Comparison of ENCODE assay signal across 20 cellular contexts in genomic region chr22:45127866-45128265, GRCh38. TPM values are rescaled to one million over a fixed set of nuclear protein-coding genes. Genes with fewer than 3 reads are reported as not detected.
DNase-seq lines count a peak whose midpoint lies in the region; ATAC-seq and TF ChIP-seq lines count a peak whose summit lies in the region.
"Had no signal": no experiment of that assay in that cellular context is flagged by ENCODE, and none has a peak within 500 bp of the region (broad histone marks: within the 10 kb centered on the region; RNA-seq: fewer than 3 reads in every experiment).

No MANE protein-coding gene starts in this region.

- no peak overlapping the region for H2AFZ ChIP-seq in fibroblast of lung (ENCODE audit: low read length)

- peaks cover 15% of the 10 kb centered on the region for H3K36me3 Mint-ChIP-seq in activated naive CD8-positive, alpha-beta T cell treated with anti-CD3 and anti-CD28 coated beads, Interleukin-2, amount 50 U/mL, for 24 hours (ENCODE audit: low read depth)
- H3K36me3 Mint-ChIP-seq: naive B cell had no signal

- DNase-seq in GM03348 (ENCODE audit: low spot score), result peak; percentile 54
- DNase-seq in RKO (ENCODE audit: low spot score), result peak; percentile 5
- DNase-seq in fibroblast of lung (ENCODE audit: low read depth in 2 of 2), result peak in 1 of 2 donors; percentile 70
- peak; percentile 42 for DNase-seq in renal cortical epithelial cell (ENCODE audit: low read depth)
- no peak for DNase-seq in activated naive CD8-positive, alpha-beta T cell treated with anti-CD3 and anti-CD28 coated beads, Interleukin-2, amount 50 U/mL, for 24 hours
- DNase-seq in NOMO-1 treated with dmso at 0.1 percent for 144 hours (lab: John Stamatoyannopoulos, UW; ENCODE audit: unreplicated experiment), result no peak
- no peak for DNase-seq in midbrain (lab: John Stamatoyannopoulos, UW)
- DNase-seq: activated CD4-positive, alpha-beta T cell treated with anti-CD3 and anti-CD28 coated beads, Interleukin-2, amount 10 ng/mL, durations not matched to agents 24 days and 14 days; activated T-cell treated with anti-CD3 and anti-CD28 coated beads, Interleukin-2, amount 50 U/mL, for 1 hour; colonic mucosa; COR-L47; erythroblast; hypothalamus; left ventricle myocardium inferior; naive B cell; NCI-H187; NCI-H524 treated with DMSO at 0.1 percent for 48 hours; psoas muscle; stimulated activated CD4-positive, alpha-beta T cell treated with anti-CD3 and anti-CD28 coated beads, Interleukin-15, amount 100 ng/mL, for 24 hours; substantia nigra had no signal

- no peak overlapping the region for H3K4me2 ChIP-seq in fibroblast of lung (ENCODE audit: extremely low read depth, insufficient read depth, low read length)

- no peaks in the 10 kb centered on the region for H4K20me1 ChIP-seq in fibroblast of lung (ENCODE audit: control insufficient read depth, extremely low read depth, insufficient read depth, low read length)

- peak overlapping the region; percentile 1 for H3K27ac ChIP-seq in fibroblast of lung (ENCODE audit: insufficient read depth, low read length)
- H3K27ac ChIP-seq: colonic mucosa, left ventricle myocardium inferior, psoas muscle had no signal

- H3K4me1 ChIP-seq in fibroblast of lung (ENCODE audit: control insufficient read depth, extremely low read depth, insufficient read depth, low read length), result peaks cover 4% of the 10 kb centered on the region
- H3K4me1 ChIP-seq: colonic mucosa, left ventricle myocardium inferior, psoas muscle had no signal

- no peak overlapping the region for H3K27ac Mint-ChIP-seq in activated naive CD8-positive, alpha-beta T cell treated with anti-CD3 and anti-CD28 coated beads, Interleukin-2, amount 50 U/mL, for 24 hours
- H3K27ac Mint-ChIP-seq: activated CD4-positive, alpha-beta T cell treated with anti-CD3 and anti-CD28 coated beads, Interleukin-2, amount 10 ng/mL, durations not matched to agents 24 days and 14 days had no signal

- H3K9me3 Mint-ChIP-seq in activated naive CD8-positive, alpha-beta T cell treated with anti-CD3 and anti-CD28 coated beads, Interleukin-2, amount 50 U/mL, for 24 hours, result no peaks in the 10 kb centered on the region
- H3K9me3 Mint-ChIP-seq: activated CD4-positive, alpha-beta T cell treated with anti-CD3 and anti-CD28 coated beads, Interleukin-2, amount 10 ng/mL, durations not matched to agents 24 days and 14 days; naive B cell had no signal

- no peak overlapping the region for H3K4me3 Mint-ChIP-seq in activated naive CD8-positive, alpha-beta T cell treated with anti-CD3 and anti-CD28 coated beads, Interleukin-2, amount 50 U/mL, for 24 hours
- H3K4me3 Mint-ChIP-seq: activated CD4-positive, alpha-beta T cell treated with anti-CD3 and anti-CD28 coated beads, Interleukin-2, amount 10 ng/mL, durations not matched to agents 24 days and 14 days; naive B cell had no signal

- H3K9me3 ChIP-seq in fibroblast of lung (ENCODE audit: control insufficient read depth, insufficient read depth, low read depth, low read length), result no peaks in the 10 kb centered on the region
- H3K9me3 ChIP-seq: colonic mucosa, left ventricle myocardium inferior, psoas muscle had no signal

- no peak for TF ChIP-seq CTCF in fibroblast of lung (conservative IDR thresholded peaks at IDR 0.05 in 1 of 2, IDR thresholded peaks at IDR 0.05 in 1 of 2; ENCODE audit: low read depth in 1 of 2, low read length in 2 of 2)

- H3K27me3 ChIP-seq in fibroblast of lung (ENCODE audit: control insufficient read depth, insufficient read depth, low read length), result no peaks in the 10 kb centered on the region
- H3K27me3 ChIP-seq: colonic mucosa had no signal

- no peak overlapping the region for H3K4me3 ChIP-seq in fibroblast of lung (replicated peaks in 1 of 4; ENCODE audit: control extremely low read depth in 1 of 4, insufficient read depth in 1 of 4, low read depth in 3 of 4, low read length in 4 of 4)
- H3K4me3 ChIP-seq: colonic mucosa, left ventricle myocardium inferior, psoas muscle had no signal

- no peaks in the 10 kb centered on the region for H3K79me2 ChIP-seq in fibroblast of lung (ENCODE audit: control insufficient read depth, insufficient read depth, low read length)

- H3K27me3 Mint-ChIP-seq in activated naive CD8-positive, alpha-beta T cell treated with anti-CD3 and anti-CD28 coated beads, Interleukin-2, amount 50 U/mL, for 24 hours, result peaks cover 4% of the 10 kb centered on the region

- H3K9ac ChIP-seq in fibroblast of lung (ENCODE audit: insufficient read depth, low read length), result no peak overlapping the region

- peaks cover 3% of the 10 kb centered on the region for H3K36me3 ChIP-seq in fibroblast of lung (ENCODE audit: control insufficient read depth, insufficient read depth, low read length)
- H3K36me3 ChIP-seq: colonic mucosa had no signal

- ATAC-seq in activated naive CD8-positive, alpha-beta T cell treated with anti-CD3 and anti-CD28 coated beads, Interleukin-2, amount 50 U/mL, for 24 hours, result no peak
- ATAC-seq: psoas muscle had no signal

- peaks cover 26% of the 10 kb centered on the region for H3K4me1 Mint-ChIP-seq in activated naive CD8-positive, alpha-beta T cell treated with anti-CD3 and anti-CD28 coated beads, Interleukin-2, amount 50 U/mL, for 24 hours

RNA-seq across cellular contexts. Expression of gene NUP50, which starts 35.9 kb away (rescaled TPM):
- 29.2 and 32.6 TPM in 2 replicates for total RNA-seq in fibroblast of lung
- 17.4 and 33.5 TPM in 2 replicates for polyA plus RNA-seq in fibroblast of lung
- 19.4 and 30.3 TPM in 2 replicates for polyA plus RNA-seq in fibroblast of lung (2012)
- 13.2 and 24.7 TPM in 2 replicates for polyA minus RNA-seq in fibroblast of lung (ENCODE audit: low replicate concordance)
- total RNA-seq in renal cortical epithelial cell, result 40.3 and 47.4 TPM in 2 replicates

Comparison
In these comparisons a context has a peak if more than half of its experiments do, and no peak if none do; other contexts are left out.
1. DNase-seq: peak in GM03348 (single experiment), RKO (single experiment) and renal cortical epithelial cell (single experiment); none in activated naive CD8-positive, alpha-beta T cell treated with anti-CD3 and anti-CD28 coated beads, Interleukin-2, amount 50 U/mL, for 24 hours (single experiment), NOMO-1 treated with dmso at 0.1 percent for 144 hours (single experiment) and midbrain (single experiment).